20 cellular contexts compared by ENCODE assay signal in the genomic region with DNA sequence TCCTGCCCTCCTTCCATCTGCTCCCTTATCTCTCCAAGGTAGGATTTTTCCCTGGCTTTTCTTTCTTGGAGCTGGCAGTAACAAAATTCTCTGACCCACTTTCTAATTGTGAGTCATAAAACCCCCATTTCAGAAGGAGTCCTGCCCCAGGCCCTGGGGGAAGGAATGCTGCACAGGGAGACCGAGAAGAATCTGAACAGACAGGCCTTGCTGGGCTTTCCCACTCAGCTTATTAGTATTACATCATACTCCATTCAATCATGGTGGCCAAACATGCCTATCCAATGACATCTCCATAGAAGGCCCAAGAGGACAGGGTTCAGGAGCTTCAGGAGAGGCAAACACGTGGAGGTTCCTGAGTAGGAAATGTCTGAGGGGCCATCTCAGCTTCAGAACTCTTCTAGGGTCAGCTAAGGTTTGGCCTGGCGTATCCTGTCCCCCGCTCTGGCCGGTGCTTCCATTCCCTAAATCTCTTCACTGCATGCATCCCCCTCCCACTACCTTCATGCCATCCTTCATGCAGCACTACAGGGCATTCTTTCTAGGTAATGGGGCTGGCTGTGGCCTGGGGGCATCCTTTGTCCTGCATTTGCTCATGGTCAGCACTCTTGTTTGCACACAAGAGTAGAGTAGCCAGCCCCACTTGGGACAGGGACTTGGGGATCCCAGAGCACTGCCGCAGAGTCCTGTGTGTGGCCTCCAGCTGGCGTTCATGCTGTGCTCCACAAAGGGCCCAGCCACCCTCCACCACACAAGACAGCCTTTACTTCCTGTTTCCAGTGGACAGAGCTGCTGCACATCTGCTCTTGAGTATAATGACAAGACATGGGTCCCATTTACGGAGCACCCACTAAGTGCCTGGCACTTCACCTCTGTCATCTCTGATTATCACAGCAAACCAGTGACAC. TPM values are rescaled to one million over a fixed set of nuclear protein-coding genes. Genes with fewer than 3 reads are reported as not detected.
DNase-seq lines count a peak whose midpoint lies in the region; ATAC-seq and TF ChIP-seq lines count a peak whose summit lies in the region.
"Had no signal": no experiment of that assay in that cellular context is flagged by ENCODE, and none has a peak within 500 bp of the region (broad histone marks: within the 10 kb centered on the region; RNA-seq: fewer than 3 reads in every experiment).

No MANE protein-coding gene starts in this region.

- H3K36me3 ChIP-seq in left ventricle myocardium inferior (no peaks in the 10 kb centered on the region), hepatocyte (replicated peaks; ENCODE audit: insufficient read depth, low read depth) (no peaks in the 10 kb centered on the region), vagina (no peaks in the 10 kb centered on the region), prostate gland (no peaks in the 10 kb centered on the region)
- H3K36me3 ChIP-seq: ascending aorta had no signal

- H3K27ac ChIP-seq in left ventricle myocardium inferior (replicated peaks), result no peak overlapping the region
- peak overlapping the region; percentile 71 for H3K27ac ChIP-seq in hepatocyte
- H3K27ac ChIP-seq in vagina, result peak overlapping the region; percentile 7
- H3K27ac ChIP-seq in prostate gland, result no peak overlapping the region
- H3K27ac ChIP-seq: ascending aorta had no signal

- H3K4me1 ChIP-seq in left ventricle myocardium inferior (peaks cover 12% of the 10 kb centered on the region), hepatocyte (ENCODE audit: insufficient read depth) (peaks cover 16% of the 10 kb centered on the region), vagina (peaks cover 36% of the 10 kb centered on the region), prostate gland (replicated peaks) (no peaks in the 10 kb centered on the region)
- H3K4me1 ChIP-seq: ascending aorta had no signal

- H3K9me2 ChIP-seq in hepatocyte (replicated peaks; ENCODE audit: insufficient read depth), result no peaks in the 10 kb centered on the region

- intact Hi-C loops in left ventricle myocardium superior (cut with micrococcal nuclease) (no loop called here), left ventricle myocardium inferior (cut with micrococcal nuclease) (no loop called here), vagina (cut with DNase I) (no loop called here), prostate gland (cut with DNase I) (no loop called here)

- ATAC-seq in left ventricle myocardium superior, result peak; percentile 30
- no peak for ATAC-seq in GM19463 (IDR thresholded peaks at IDR 0.05; ENCODE audit: unreplicated experiment)
- ATAC-seq in left lobe of liver, result no peak

- H3K4me2 ChIP-seq in hepatocyte, result no peak overlapping the region

- WGBS in hepatocyte (ENCODE audit: low lambda C conversion rate, missing lambda C conversion rate), result 77% methylated on average over 8 of the region's 8 CpGs
- 84% methylated on average over 8 of the region's 8 CpGs for WGBS in prostate gland

- H3K9me3 ChIP-seq in left ventricle myocardium inferior (replicated peaks), result peaks cover 8% of the 10 kb centered on the region
- no peaks in the 10 kb centered on the region for H3K9me3 ChIP-seq in hepatocyte (ENCODE audit: low read depth)
- no peaks in the 10 kb centered on the region for H3K9me3 ChIP-seq in vagina
- no peaks in the 10 kb centered on the region for H3K9me3 ChIP-seq in prostate gland
- H3K9me3 ChIP-seq: ascending aorta had no signal

- no peaks in the 10 kb centered on the region for H3K79me2 ChIP-seq in hepatocyte

- TF ChIP-seq CTCF in left ventricle myocardium inferior (IDR thresholded peaks at IDR 0.05; ENCODE audit: borderline replicate concordance), result no peak
- no peak for TF ChIP-seq CTCF in hepatocyte (IDR thresholded peaks at IDR 0.05; ENCODE audit: poor library complexity)
- no peak for TF ChIP-seq CTCF in vagina (IDR thresholded peaks at IDR 0.05)
- no peak for TF ChIP-seq CTCF in prostate gland (IDR thresholded peaks at IDR 0.05)

- H2AFZ ChIP-seq in hepatocyte, result no peak overlapping the region

- TF ChIP-seq POLR2A in vagina (IDR thresholded peaks at IDR 0.05), result no peak
- TF ChIP-seq POLR2A in prostate gland (IDR thresholded peaks at IDR 0.05), result no peak

- H3K27me3 ChIP-seq in left ventricle myocardium inferior (ENCODE audit: low read depth) (peaks cover 42% of the 10 kb centered on the region), hepatocyte (peaks cover 10% of the 10 kb centered on the region), vagina (no peaks in the 10 kb centered on the region), prostate gland (replicated peaks; ENCODE audit: insufficient read depth) (no peaks in the 10 kb centered on the region)
- H3K27me3 ChIP-seq: ascending aorta had no signal

- DNase-seq in left ventricle myocardium superior, result no peak
- DNase-seq in left ventricle myocardium inferior, result no peak
- DNase-seq in RPMI7951 (ENCODE audit: low read depth), result peak; percentile 79
- DNase-seq in hepatocyte (ENCODE audit: low spot score), result peak; percentile 16
- no peak for DNase-seq in vagina (ENCODE audit: extremely low spot score in 2 of 2)
- DNase-seq in left lobe of liver (ENCODE audit: low spot score), result no peak
- no peak for DNase-seq in prostate gland (ENCODE audit: low spot score)
- DNase-seq: activated CD4-positive, alpha-beta T cell treated with anti-CD3 and anti-CD28 coated beads, Interleukin-2, amount 10 ng/mL, durations not matched to agents 7 days and 5 days; activated naive CD4-positive, alpha-beta T cell treated with anti-CD3 and anti-CD28 coated beads for 36 hours; DMS153; hippocampal formation; kidney; NCI-H1048; NCI-H2081; NCI-H510A treated with DMSO at 0.1 percent for 48 hours had no signal

- no peaks in the 10 kb centered on the region for H4K20me1 ChIP-seq in hepatocyte (ENCODE audit: insufficient read depth, poor library complexity, severe bottlenecking)

- no peak overlapping the region for H3K4me3 ChIP-seq in left ventricle myocardium inferior
- H3K4me3 ChIP-seq in hepatocyte, result no peak overlapping the region
- no peak overlapping the region for H3K4me3 ChIP-seq in vagina
- no peak overlapping the region for H3K4me3 ChIP-seq in prostate gland
- H3K4me3 ChIP-seq: ascending aorta had no signal

RNA-seq across cellular contexts. Expression of gene SLC6A2, which starts 8.2 kb away (rescaled TPM):
- total RNA-seq in left ventricle myocardium superior, result not detected
- total RNA-seq in left ventricle myocardium inferior, result not detected
- 0.10 TPM in 1 of 2 replicates, not detected in the other for total RNA-seq in RPMI7951 (2014; rRNA removed; shearing (Covaris generic))
- 0.20 and 1.1 TPM in 2 replicates for total RNA-seq in hepatocyte
- 0.28 TPM in 1 of 2 replicates, not detected in the other for polyA plus RNA-seq in hepatocyte
- total RNA-seq in vagina, result 9.6 TPM
- total RNA-seq in left lobe of liver, result not detected
- total RNA-seq in prostate gland, result 1 to 10 TPM in 1 of 2 donors, under 1 TPM in 1; 0.32 to 2.6 TPM
- total RNA-seq: activated CD4-positive, alpha-beta T cell treated with anti-CD3 and anti-CD28 coated beads, Interleukin-2, amount 10 ng/mL, durations not matched to agents 7 days and 5 days; activated naive CD4-positive, alpha-beta T cell treated with anti-CD3 and anti-CD28 coated beads for 36 hours; ascending aorta; fibroblast of villous mesenchyme; neural crest cell had no signal
- polyA plus RNA-seq: CD14-positive monocyte had no signal

Comparison
In these comparisons a context has a peak if more than half of its experiments do, and no peak if none do; other contexts are left out.
1. DNase-seq: peak in RPMI7951 (single experiment) and hepatocyte (single experiment); none in left ventricle myocardium superior (single experiment), left ventricle myocardium inferior (single experiment), vagina (0 of 2), left lobe of liver (single experiment) and prostate gland (single experiment).
2. H3K27ac ChIP-seq: peak in hepatocyte (single experiment) and vagina (single experiment); none in left ventricle myocardium inferior (single experiment) and prostate gland (0 of 2).